In the genomic region with DNA sequence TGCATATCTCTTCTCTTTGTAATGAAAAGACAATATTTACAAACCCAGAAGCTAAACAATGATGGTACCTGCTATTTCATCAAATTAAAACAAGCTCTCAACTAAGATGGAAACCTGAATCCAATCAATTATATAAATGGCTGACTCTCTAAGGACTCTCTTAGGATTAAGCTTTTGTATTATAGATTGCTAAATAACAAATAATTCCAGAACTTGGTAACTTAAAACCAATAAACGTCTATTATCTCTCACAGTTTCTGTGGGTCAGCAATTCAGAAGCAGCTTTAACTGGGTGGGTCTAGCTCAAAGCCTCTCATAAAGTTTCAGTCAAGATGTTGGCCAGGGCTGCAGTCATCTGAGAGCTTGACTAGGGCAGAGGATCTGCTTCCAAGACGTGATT, we compare ENCODE assay signal across 14 cellular contexts. TPM values are rescaled to one million over a fixed set of nuclear protein-coding genes. Genes with fewer than 3 reads are reported as not detected.
DNase-seq lines count a peak whose midpoint lies in the region; ATAC-seq and TF ChIP-seq lines count a peak whose summit lies in the region.
"Had no signal": no experiment of that assay in that cellular context is flagged by ENCODE, and none has a peak within 500 bp of the region (broad histone marks: within the 10 kb centered on the region; RNA-seq: fewer than 3 reads in every experiment).

No MANE protein-coding gene starts in this region.

- H3K27ac ChIP-seq in SK-N-MC (peak overlapping the region; percentile 60; the same call in 1 of the 2 replicates), neural progenitor cell (no peak overlapping the region), mammary epithelial cell (ENCODE audit: insufficient read depth, low read depth, low read length) (no peak overlapping the region)
- H3K27ac ChIP-seq: BLaER1 had no signal

- H3K36me3 Mint-ChIP-seq in nephron (ENCODE audit: low read depth), result peaks cover 13% of the 10 kb centered on the region
- no peaks in the 10 kb centered on the region for H3K36me3 Mint-ChIP-seq in neural progenitor cell

- H3K9me3 ChIP-seq in SK-N-MC (ENCODE audit: low read depth, low read length), result no peaks in the 10 kb centered on the region
- no peaks in the 10 kb centered on the region for H3K9me3 ChIP-seq in neural progenitor cell (ENCODE audit: low read depth)
- H3K9me3 ChIP-seq in mammary epithelial cell (replicated peaks; ENCODE audit: insufficient read depth, low read length), result no peaks in the 10 kb centered on the region

- CTCF ChIA-PET in mammary epithelial cell (lab: Charles Lee; ENCODE audit: low non-redundant PET), result no interaction called here

- no peaks in the 10 kb centered on the region for H3K36me3 ChIP-seq in SK-N-MC (ENCODE audit: insufficient read depth, low read length)
- H3K36me3 ChIP-seq in neural progenitor cell, result no peaks in the 10 kb centered on the region
- H3K36me3 ChIP-seq in mammary epithelial cell (ENCODE audit: insufficient read depth, low read length), result no peaks in the 10 kb centered on the region

- H3K4me3 ChIP-seq in SK-N-MC, result no peak overlapping the region
- no peak overlapping the region for H3K4me3 ChIP-seq in neural progenitor cell
- no peak overlapping the region for H3K4me3 ChIP-seq in mammary epithelial cell (replicated peaks in 1 of 3; ENCODE audit: insufficient read depth in 1 of 3, low read depth in 2 of 3, low read length in 3 of 3)
- H3K4me3 ChIP-seq: BLaER1, GM12878 had no signal

- H3K4me1 Mint-ChIP-seq in nephron (peaks cover 27% of the 10 kb centered on the region), neural progenitor cell (no peaks in the 10 kb centered on the region)

- H2AFZ ChIP-seq in neural progenitor cell (replicated peaks), result no peak overlapping the region
- H2AFZ ChIP-seq in mammary epithelial cell (ENCODE audit: low read depth, low read length), result no peak overlapping the region

- no peak overlapping the region for H3K9ac ChIP-seq in SK-N-MC (ENCODE audit: insufficient read length)
- no peak overlapping the region for H3K9ac ChIP-seq in neural progenitor cell
- H3K9ac ChIP-seq in mammary epithelial cell (ENCODE audit: insufficient read depth, low read length), result no peak overlapping the region
- H3K9ac ChIP-seq: BLaER1 had no signal

- intact Hi-C loops in mammary epithelial cell (cut with micrococcal nuclease), result no loop called here

- no peak overlapping the region for H3K4me3 Mint-ChIP-seq in nephron
- H3K4me3 Mint-ChIP-seq in neural progenitor cell, result no peak overlapping the region
- H3K4me3 Mint-ChIP-seq: CD8-positive, alpha-beta memory T cell had no signal

- H3K27me3 Mint-ChIP-seq in nephron (ENCODE audit: low read depth) (no peaks in the 10 kb centered on the region), neural progenitor cell (ENCODE audit: insufficient read depth, low read depth) (peaks cover 3% of the 10 kb centered on the region)

- no peak for ATAC-seq in HG03342 (IDR thresholded peaks at IDR 0.05; ENCODE audit: unreplicated experiment)
- ATAC-seq: GM12878 had no signal

- H3K4me1 ChIP-seq in neural progenitor cell, result peaks cover 6% of the 10 kb centered on the region
- peaks cover 4% of the 10 kb centered on the region for H3K4me1 ChIP-seq in mammary epithelial cell (ENCODE audit: insufficient read depth, low read length)
- H3K4me1 ChIP-seq: BLaER1 had no signal

- TF ChIP-seq CTCF in nephron (IDR thresholded peaks at IDR 0.05; ENCODE audit: unreplicated experiment in 3 of 3) (no peak), neural progenitor cell (IDR thresholded peaks at IDR 0.05) (no peak), mammary epithelial cell (conservative IDR thresholded peaks at IDR 0.05 in 1 of 2, IDR thresholded peaks at IDR 0.05 in 1 of 2; ENCODE audit: extremely low read depth in 1 of 2, insufficient read depth in 1 of 2, low read depth in 1 of 2, low read length in 2 of 2) (no peak)

- peak overlapping the region in 2 of 3 experiments; percentile 28 to 71 for H3K27ac Mint-ChIP-seq in nephron
- H3K27ac Mint-ChIP-seq in neural progenitor cell, result no peak overlapping the region
- H3K27ac Mint-ChIP-seq: CD8-positive, alpha-beta memory T cell had no signal

- H4K20me1 ChIP-seq in neural progenitor cell (ENCODE audit: low read depth) (no peaks in the 10 kb centered on the region), mammary epithelial cell (ENCODE audit: insufficient read depth, low read length) (no peaks in the 10 kb centered on the region)

- no TSS peak for BruUV-seq in mammary epithelial cell (replicated peaks; lab: Mats Ljungman, UMichigan)

- in situ Hi-C loops in mammary epithelial cell (cut with MboI; ENCODE audit: low sequenced_read_pairs in 2 of 2), result no loop called here

- WGBS in mammary epithelial cell (ENCODE audit: low coverage, missing lambda C conversion rate), result 58% methylated on average over 2 of the region's 2 CpGs

- DNase-seq in NCI-H2196 (lab: John Stamatoyannopoulos, UW; ENCODE audit: unreplicated experiment), result peak; percentile 3
- no peak for DNase-seq in NCI-H2196 treated with DMSO at 0.1 percent for 48 hours (lab: John Stamatoyannopoulos, UW; ENCODE audit: unreplicated experiment)
- peak; percentile 6 for DNase-seq in NCI-H69 (lab: John Stamatoyannopoulos, UW)
- DNase-seq in SK-N-MC (ENCODE audit: low read depth, low spot score), result no peak
- no peak for DNase-seq in neural progenitor cell (ENCODE audit: low spot score)
- DNase-seq in mammary epithelial cell, result no peak
- DNase-seq: 8988T; AML-193; CD8-positive, alpha-beta memory T cell; HCEC 1CT had no signal

- no peaks in the 10 kb centered on the region for H3F3A ChIP-seq in neural progenitor cell (ENCODE audit: low read depth)

- no peak overlapping the region for H3K4me2 ChIP-seq in neural progenitor cell
- no peak overlapping the region for H3K4me2 ChIP-seq in mammary epithelial cell (ENCODE audit: insufficient read depth, low read depth, low read length)
- H3K4me2 ChIP-seq: BLaER1 had no signal

- dilution Hi-C loops in mammary epithelial cell (cut with HindIII; ENCODE audit: low sequenced_read_pairs), result no loop called here

- no peaks in the 10 kb centered on the region for H3K27me3 ChIP-seq in neural progenitor cell
- H3K27me3 ChIP-seq in mammary epithelial cell (ENCODE audit: insufficient read depth, low read length), result no peaks in the 10 kb centered on the region

- H3K79me2 ChIP-seq in neural progenitor cell (ENCODE audit: low read depth) (no peaks in the 10 kb centered on the region), mammary epithelial cell (ENCODE audit: insufficient read depth, low read length) (peaks cover 9% of the 10 kb centered on the region)

- H3K9me3 Mint-ChIP-seq in nephron, result peaks cover 12% of the 10 kb centered on the region
- H3K9me3 Mint-ChIP-seq in neural progenitor cell, result peaks cover 3% of the 10 kb centered on the region

RNA-seq across cellular contexts. Expression of gene PHKA2, which starts 12.4 kb away (rescaled TPM):
- 18.2 and 23.9 TPM in 2 replicates for total RNA-seq in neural progenitor cell (ENCODE audit: low replicate concordance)
- total RNA-seq in mammary epithelial cell, result 10 to 100 TPM; 18.0 to 23.0 TPM
- 14.0 TPM for polyA plus RNA-seq in mammary epithelial cell
- polyA minus RNA-seq in mammary epithelial cell, result 10.7 TPM

Comparison
In these comparisons a context has a peak if more than half of its experiments do, and no peak if none do; other contexts are left out.
1. DNase-seq: peak in NCI-H2196 (single experiment) and NCI-H69 (single experiment); none in NCI-H2196 treated with DMSO at 0.1 percent for 48 hours (single experiment), SK-N-MC (single experiment), neural progenitor cell (single experiment) and mammary epithelial cell (single experiment).